ENCODE assay signal across 8 cellular contexts in genomic region chr14:102917469-102918211, GRCh38. TPM values are rescaled to one million over a fixed set of nuclear protein-coding genes. Genes with fewer than 3 reads are reported as not detected.
A peak's percentile ranks its signal among the peaks of the same experiment; 100 is the strongest.
DNase-seq lines count a peak whose midpoint lies in the region; ATAC-seq, FAIRE-seq and TF ChIP-seq lines count a peak whose summit lies in the region.

No MANE protein-coding gene starts in this region.

- H3K4me3 ChIP-seq in HAP-1 (no peak overlapping the region), astrocyte (ENCODE audit: insufficient read depth, low read depth, low read length) (no peak overlapping the region)

- peak; percentile 31 for DNase-seq in CD1c-positive myeloid dendritic cell (ENCODE audit: extremely low spot score)
- DNase-seq in HAP-1 (ENCODE audit: low spot score in 2 of 2) = peak; percentile 46 to 86
- DNase-seq in T-helper 1 cell = peak in 3 of 5 donors; percentile 30 to 44 (median 43)
- no peak for DNase-seq in astrocyte (ENCODE audit: low read depth)
- peak; percentile 26 to 46 (median 36) for DNase-seq in immature natural killer cell
- DNase-seq in stimulated activated CD4-positive, alpha-beta T cell treated with anti-CD3 and anti-CD28 coated beads, TNF-alpha, amount 100 ng/mL, for 1 hour (ENCODE audit: low read depth in 3 of 3, low spot score in 1 of 3) = peak in 2 of 3 donors; percentile 27 to 49

- no peaks in the 10 kb centered on the region for H3K4me1 Mint-ChIP-seq in astrocyte (ENCODE audit: low read depth, unreplicated experiment)
- H3K4me1 Mint-ChIP-seq in immature natural killer cell = no peaks in the 10 kb centered on the region

- peaks cover 4% of the 10 kb centered on the region for H4K20me1 ChIP-seq in astrocyte (ENCODE audit: insufficient read depth, low read length)

- H3K36me3 ChIP-seq in HAP-1 (replicated peaks) (no peaks in the 10 kb centered on the region), astrocyte (ENCODE audit: insufficient read depth, low read length) (no peaks in the 10 kb centered on the region)

- in situ Hi-C loops in HAP-1 (cut with MboI; ENCODE audit: low sequenced_read_pairs) = loop anchor here (10.0 kb wide), 2 partner anchors 143 to 223 kb away; partner anchors contain the start of gene TRAF3

- H3K79me2 ChIP-seq in astrocyte (ENCODE audit: insufficient read depth, low read length) = no peaks in the 10 kb centered on the region

- H3K4me2 ChIP-seq in astrocyte (ENCODE audit: low read length) = no peak overlapping the region

- no peaks in the 10 kb centered on the region for H3K4me1 ChIP-seq in HAP-1
- H3K4me1 ChIP-seq in astrocyte (ENCODE audit: insufficient read depth, low read length) = no peaks in the 10 kb centered on the region

- H3K27me3 Mint-ChIP-seq in astrocyte (ENCODE audit: low read depth, unreplicated experiment) (peaks cover 3% of the 10 kb centered on the region), immature natural killer cell (ENCODE audit: low read depth in 3 of 3) (peaks cover 0 to 1% (median 0%) of the 10 kb centered on the region in 3 donors)

- H3K36me3 Mint-ChIP-seq in astrocyte (ENCODE audit: low read depth, unreplicated experiment) (peaks cover 7% of the 10 kb centered on the region), immature natural killer cell (no peaks in the 10 kb centered on the region)

- no peak for ATAC-seq in HG03565 (IDR thresholded peaks at IDR 0.05; ENCODE audit: unreplicated experiment)
- no peak for ATAC-seq in HG03045 (IDR thresholded peaks at IDR 0.05; ENCODE audit: unreplicated experiment)

- H3K9me3 Mint-ChIP-seq in astrocyte (ENCODE audit: unreplicated experiment) = no peaks in the 10 kb centered on the region
- H3K9me3 Mint-ChIP-seq in immature natural killer cell = no peaks in the 10 kb centered on the region

- TF ChIP-seq CTCF in astrocyte (IDR thresholded peaks at IDR 0.05; ENCODE audit: insufficient read depth, low read depth, low read length) = peak; percentile 40

- H3K27ac ChIP-seq in astrocyte (ENCODE audit: low read depth, low read length) = no peak overlapping the region

- H3K9me3 ChIP-seq in HAP-1 = no peaks in the 10 kb centered on the region
- H3K9me3 ChIP-seq in astrocyte (ENCODE audit: insufficient read depth, low read depth, low read length) = peaks cover 5% of the 10 kb centered on the region

- H3K9ac ChIP-seq in astrocyte (ENCODE audit: low read length) = no peak overlapping the region

- H3K27ac Mint-ChIP-seq in astrocyte (ENCODE audit: unreplicated experiment) = no peak overlapping the region
- H3K27ac Mint-ChIP-seq in immature natural killer cell = no peak overlapping the region

- no peak overlapping the region for H2AFZ ChIP-seq in astrocyte (ENCODE audit: low read depth, low read length)

- H3K4me3 Mint-ChIP-seq in astrocyte (ENCODE audit: unreplicated experiment) (no peak overlapping the region), immature natural killer cell (no peak overlapping the region)

- no peak for FAIRE-seq in astrocyte (lab: Jason Lieb, UNC)

- H3K27me3 ChIP-seq in HAP-1 (ENCODE audit: low read depth) (no peaks in the 10 kb centered on the region), astrocyte (ENCODE audit: insufficient read depth, low read length) (peaks cover 7% of the 10 kb centered on the region)

RNA-seq across cellular contexts. Expression of gene AMN, which starts 4.8 kb away (rescaled TPM):
- 2.0 and 3.4 TPM in 2 replicates for total RNA-seq in astrocyte
- 1 to 10 TPM in 1 of 3 donors, under 1 TPM in 1, not detected in 1; 0.52 to 1.2 TPM for polyA plus RNA-seq in immature natural killer cell
